Comparison of ENCODE assay signal across 11 cellular contexts in genomic region chr1:98044766-98045165, GRCh38.
DNase-seq lines count a peak whose midpoint lies in the region; ATAC-seq and TF ChIP-seq lines count a peak whose summit lies in the region.
"Had no signal": no experiment of that assay in that cellular context is flagged by ENCODE, and none has a peak within 500 bp of the region (broad histone marks: within the 10 kb centered on the region; RNA-seq: fewer than 3 reads in every experiment).

No MANE protein-coding gene starts in this region.

- 71 to 82% methylated on average over 14 to 16 of the region's 16 CpGs for WGBS in ectodermal cell, 2 experiments

- peak overlapping the region; percentile 43 for H3K4me3 ChIP-seq in ectodermal cell (ENCODE audit: insufficient read depth, low read depth, low read length)

- no peaks in the 10 kb centered on the region for H3K36me3 ChIP-seq in ectodermal cell (ENCODE audit: control insufficient read depth, insufficient read depth, low read length)

- no peaks in the 10 kb centered on the region for H3K9me3 Mint-ChIP-seq in Calu3 (ENCODE audit: low read depth, unreplicated experiment)
- no peaks in the 10 kb centered on the region for H3K9me3 Mint-ChIP-seq in neural crest cell

- no TSS peak for BruUV-seq in Calu3 (replicated peaks; lab: Mats Ljungman, UMichigan)

- TF ChIP-seq CTCF in Calu3 (IDR thresholded peaks at IDR 0.05; ENCODE audit: unreplicated experiment) = no peak
- no peak for TF ChIP-seq CTCF in neural crest cell (conservative IDR thresholded peaks at IDR 0.05)

- no peaks in the 10 kb centered on the region for H3K27me3 Mint-ChIP-seq in Calu3 (ENCODE audit: unreplicated experiment)
- peaks cover 78% of the 10 kb centered on the region for H3K27me3 Mint-ChIP-seq in neural crest cell (ENCODE audit: low read depth)

- no peak for ATAC-seq in HG03108 (IDR thresholded peaks at IDR 0.05; ENCODE audit: unreplicated experiment)

- peaks cover 8% of the 10 kb centered on the region for H3K4me1 ChIP-seq in ectodermal cell (ENCODE audit: control insufficient read depth, insufficient read depth, low read length)

- H3K27ac ChIP-seq in ectodermal cell (ENCODE audit: insufficient read depth, low read depth, low read length, poor library complexity, severe bottlenecking) = no peak overlapping the region

- H3K4me3 Mint-ChIP-seq in Calu3 (ENCODE audit: low read depth, unreplicated experiment) (peak overlapping the region; percentile 78), neural crest cell (peak overlapping the region; percentile 77)

- H3K27ac Mint-ChIP-seq in Calu3 (ENCODE audit: unreplicated experiment) (no peak overlapping the region), neural crest cell (ENCODE audit: unreplicated experiment) (no peak overlapping the region)

- DNase-seq in Calu3 (no peak), neural crest cell (ENCODE audit: low read depth, low spot score) (no peak), activated gamma-delta T cell treated with Interleukin-2 at 50 U/mL for 16 hours (no peak), GM19238 (ENCODE audit: insufficient read length, low spot score) (no peak), NCI-H1694 (lab: John Stamatoyannopoulos, UW) (no peak)
- DNase-seq: activated CD4-positive, alpha-beta T cell treated with anti-CD3 and anti-CD28 coated beads, Interleukin-2, amount 50 U/mL, for 1 hour; NCI-H2107; stimulated activated CD4-positive, alpha-beta T cell treated with anti-CD3 and anti-CD28 coated beads, Interleukin-2, amount 100 ng/mL, for 24 hours had no signal

- H3K4me1 Mint-ChIP-seq in Calu3 (ENCODE audit: low read depth, unreplicated experiment) = no peaks in the 10 kb centered on the region
- H3K4me1 Mint-ChIP-seq in neural crest cell = peaks cover 17% of the 10 kb centered on the region

- H3K36me3 Mint-ChIP-seq in Calu3 (ENCODE audit: insufficient read depth, unreplicated experiment) = peaks cover 12% of the 10 kb centered on the region
- H3K36me3 Mint-ChIP-seq in neural crest cell (ENCODE audit: low read depth) = no peaks in the 10 kb centered on the region

- CTCF ChIA-PET in Calu3 (lab: Charles Lee) = no interaction called here

- intact Hi-C loops in Calu3 (cut with micrococcal nuclease; ENCODE audit: unreplicated experiment) = loop anchor here (5.0 kb wide), 1 partner anchor 252 kb away; no protein-coding TSS in a partner anchor

- peaks cover 60% of the 10 kb centered on the region for H3K27me3 ChIP-seq in ectodermal cell (ENCODE audit: control insufficient read depth, insufficient read depth, low read length, poor library complexity, severe bottlenecking)

- no peaks in the 10 kb centered on the region for H3K9me3 ChIP-seq in ectodermal cell (ENCODE audit: control insufficient read depth, low read length)

TF ChIP-seq in PFSK-1, 5 proteins besides CTCF, POLR2A, EP300 and RAD21:
- TF ChIP-seq FOXP2 (optimal IDR thresholded peaks at IDR 0.05; ENCODE audit: borderline replicate concordance, extremely low read depth, extremely low read length, insufficient read depth) (peak; percentile 5), SIN3A (IDR thresholded peaks at IDR 0.05; ENCODE audit: borderline replicate concordance, insufficient read depth, low read length) (no peak)
